ENCODE assay signal across 8 cellular contexts in the genomic region with DNA sequence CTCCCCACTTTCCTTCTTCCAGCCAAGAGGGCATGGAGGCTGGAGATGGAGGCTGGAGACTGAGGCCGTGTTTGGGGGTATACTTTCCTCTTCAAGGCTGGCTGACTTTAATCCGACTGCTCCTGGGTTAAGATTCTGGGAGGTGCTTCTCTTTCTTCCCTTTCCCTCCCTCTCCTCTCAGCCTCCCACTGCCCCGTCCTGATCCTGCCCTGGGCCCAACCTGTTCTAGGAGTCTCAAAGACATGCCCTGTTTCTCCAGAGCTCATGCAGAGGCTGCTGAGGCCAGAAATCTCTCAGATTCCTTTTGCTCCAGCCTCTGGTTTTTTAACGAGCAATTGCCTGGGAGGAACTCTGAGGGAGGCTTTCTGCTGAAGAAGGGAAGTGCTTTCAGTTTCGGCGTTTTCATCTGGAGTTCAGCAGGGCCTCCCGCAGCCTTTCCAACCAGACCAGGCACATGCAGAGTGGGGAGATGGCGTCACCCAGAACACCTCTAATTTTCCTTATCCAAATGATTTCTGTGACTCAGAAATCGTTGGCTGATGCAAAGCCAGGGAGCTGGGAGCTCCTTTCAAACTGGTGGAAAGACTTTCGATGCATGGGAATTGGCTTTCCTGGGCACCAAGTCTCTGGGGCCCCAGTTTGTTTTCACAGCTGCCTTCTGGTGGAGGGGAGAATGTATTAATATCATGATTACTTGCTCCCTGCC. TPM values are rescaled to one million over a fixed set of nuclear protein-coding genes. Genes with fewer than 3 reads are reported as not detected.
DNase-seq lines count a peak whose midpoint lies in the region; ATAC-seq and TF ChIP-seq lines count a peak whose summit lies in the region.

No MANE protein-coding gene starts in this region.

- H3K27me3 ChIP-seq in BLaER1 (no peaks in the 10 kb centered on the region), upper lobe of right lung (no peaks in the 10 kb centered on the region), endodermal cell (ENCODE audit: control insufficient read depth, insufficient read depth, low read length, poor library complexity, severe bottlenecking) (peaks cover 12% of the 10 kb centered on the region)

- peaks cover 2% of the 10 kb centered on the region for H3K27me3 Mint-ChIP-seq in endodermal cell (ENCODE audit: insufficient read depth)

- peak overlapping the region; percentile 75 for H3K27ac ChIP-seq in BLaER1
- peak overlapping the region; percentile 100 for H3K27ac ChIP-seq in KOPT-K1 (ENCODE audit: low read depth, low read length, poor library complexity, severe bottlenecking)
- H3K27ac ChIP-seq in upper lobe of right lung: peak overlapping the region; percentile 75
- H3K27ac ChIP-seq in endodermal cell (ENCODE audit: low read depth, low read length): no peak overlapping the region

- peaks cover 92% of the 10 kb centered on the region for H3K4me1 ChIP-seq in BLaER1
- H3K4me1 ChIP-seq in upper lobe of right lung: peaks cover 20% of the 10 kb centered on the region
- H3K4me1 ChIP-seq in endodermal cell (ENCODE audit: control insufficient read depth, insufficient read depth, low read length): no peaks in the 10 kb centered on the region

- peak overlapping the region; percentile 8; the same call in 1 of the 2 replicates for H3K4me3 ChIP-seq in BLaER1
- peak overlapping the region; percentile 14 for H3K4me3 ChIP-seq in upper lobe of right lung
- H3K4me3 ChIP-seq in endodermal cell (ENCODE audit: low read length): no peak overlapping the region

- no peak overlapping the region for H3K27ac Mint-ChIP-seq in endodermal cell

- no peaks in the 10 kb centered on the region for H4K20me1 ChIP-seq in BLaER1

- peaks cover 38% of the 10 kb centered on the region for H3K9me3 Mint-ChIP-seq in endodermal cell

- no peaks in the 10 kb centered on the region for H3K36me3 ChIP-seq in BLaER1
- no peaks in the 10 kb centered on the region for H3K36me3 ChIP-seq in KOPT-K1 (ENCODE audit: insufficient read depth, low read length)
- H3K36me3 ChIP-seq in upper lobe of right lung: no peaks in the 10 kb centered on the region
- no peaks in the 10 kb centered on the region for H3K36me3 ChIP-seq in endodermal cell (ENCODE audit: control insufficient read depth, insufficient read depth, low read length)

- no peaks in the 10 kb centered on the region for H3K4me1 Mint-ChIP-seq in endodermal cell

- no peak overlapping the region for H3K4me3 Mint-ChIP-seq in endodermal cell

- peak overlapping the region; percentile 88 for H3K4me2 ChIP-seq in BLaER1

- WGBS in endodermal cell (ENCODE audit: insufficient coverage in 1 of 2, insufficient read length in 1 of 2), 2 experiments: 89% methylated on average over 9 of the region's 10 CpGs; no CpG with 5 or more reads in 1 of the 2 experiments

- intact Hi-C loops in upper lobe of right lung (cut with DNase I): no loop called here

- no peak for TF ChIP-seq CTCF in upper lobe of right lung (IDR thresholded peaks at IDR 0.05)
- TF ChIP-seq CTCF in endodermal cell (conservative IDR thresholded peaks at IDR 0.05): no peak

- peak; percentile 81 for ATAC-seq in upper lobe of right lung
- ATAC-seq in HG03460 (IDR thresholded peaks at IDR 0.05; ENCODE audit: unreplicated experiment): no peak

- peak; percentile 68 for DNase-seq in astrocyte of the hippocampus (ENCODE audit: low read depth, low spot score)
- peak; percentile 32 for DNase-seq in medulla oblongata (ENCODE audit: extremely low spot score)
- DNase-seq in upper lobe of right lung: peak; percentile 56
- no peak for DNase-seq in endodermal cell
- no peak for DNase-seq in NCI-H2196 (lab: John Stamatoyannopoulos, UW; ENCODE audit: unreplicated experiment)

- peak overlapping the region; percentile 61 for H3K9ac ChIP-seq in BLaER1
- no peak overlapping the region for H3K9ac ChIP-seq in endodermal cell (ENCODE audit: extremely low read depth, low read length, poor library complexity, severe bottlenecking)

- H3K9me3 ChIP-seq in BLaER1: no peaks in the 10 kb centered on the region
- no peaks in the 10 kb centered on the region for H3K9me3 ChIP-seq in KOPT-K1 (ENCODE audit: insufficient read depth, low read length, poor library complexity, severe bottlenecking)
- H3K9me3 ChIP-seq in upper lobe of right lung: no peaks in the 10 kb centered on the region
- H3K9me3 ChIP-seq in endodermal cell (ENCODE audit: control insufficient read depth, low read length): no peaks in the 10 kb centered on the region

- H3K36me3 Mint-ChIP-seq in endodermal cell (ENCODE audit: low read depth): no peaks in the 10 kb centered on the region

RNA-seq across cellular contexts. Expression of a gene that starts 34.5 kb away (rescaled TPM):
- not detected for total RNA-seq in upper lobe of right lung
- not detected for total RNA-seq in endodermal cell
- not detected for polyA plus RNA-seq in endodermal cell (2013, experiment 1 of 2)
- not detected for polyA plus RNA-seq in endodermal cell (2013, experiment 2 of 2)

Comparison
In these comparisons a context has a peak if more than half of its experiments do, and no peak if none do; other contexts are left out.
1. DNase-seq: peak in astrocyte of the hippocampus (single experiment), medulla oblongata (single experiment) and upper lobe of right lung (single experiment); none in endodermal cell (single experiment) and NCI-H2196 (single experiment).